11 cellular contexts compared by ENCODE assay signal in genomic region chr4:101192244-101192643, GRCh38.
A peak's percentile ranks its signal among the peaks of the same experiment; 100 is the strongest.
DNase-seq lines count a peak whose midpoint lies in the region; ATAC-seq and TF ChIP-seq lines count a peak whose summit lies in the region.
"Had no signal": no experiment of that assay in that cellular context is flagged by ENCODE, and none has a peak within 500 bp of the region (broad histone marks: within the 10 kb centered on the region; RNA-seq: fewer than 3 reads in every experiment).

No MANE protein-coding gene starts in this region.

- H3K79me2 ChIP-seq in fibroblast of lung (ENCODE audit: control insufficient read depth, insufficient read depth, low read length) (peaks cover 5% of the 10 kb centered on the region), smooth muscle cell (ENCODE audit: low read depth) (peaks cover 71% of the 10 kb centered on the region), PC-3 (ENCODE audit: low read length) (no peaks in the 10 kb centered on the region)

- H3K9ac ChIP-seq in fibroblast of lung (ENCODE audit: insufficient read depth, low read length) (no peak overlapping the region), smooth muscle cell (ENCODE audit: low read depth) (no peak overlapping the region), PC-3 (ENCODE audit: low read length) (no peak overlapping the region)

- TF ChIP-seq CTCF in fibroblast of lung (conservative IDR thresholded peaks at IDR 0.05 in 1 of 2, IDR thresholded peaks at IDR 0.05 in 1 of 2; ENCODE audit: low read depth in 1 of 2, low read length in 2 of 2) = no peak
- TF ChIP-seq CTCF in smooth muscle cell (IDR thresholded peaks at IDR 0.05; ENCODE audit: borderline replicate concordance, insufficient read depth, poor library complexity, severe bottlenecking) = no peak
- TF ChIP-seq CTCF in PC-3 (conservative IDR thresholded peaks at IDR 0.05; ENCODE audit: low read depth, low read length) = no peak

- no peak overlapping the region for H3K4me3 ChIP-seq in fibroblast of lung (replicated peaks in 1 of 4; ENCODE audit: control extremely low read depth in 1 of 4, insufficient read depth in 1 of 4, low read depth in 3 of 4, low read length in 4 of 4)
- no peak overlapping the region for H3K4me3 ChIP-seq in smooth muscle cell
- H3K4me3 ChIP-seq in MG63 = no peak overlapping the region
- no peak overlapping the region for H3K4me3 ChIP-seq in PC-3 (ENCODE audit: low read length)

- no peaks in the 10 kb centered on the region for H3K9me2 ChIP-seq in PC-3 (replicated peaks; ENCODE audit: low read length)

- no peaks in the 10 kb centered on the region for H3K36me3 ChIP-seq in fibroblast of lung (ENCODE audit: control insufficient read depth, insufficient read depth, low read length)
- H3K36me3 ChIP-seq in smooth muscle cell (ENCODE audit: low read depth) = no peaks in the 10 kb centered on the region
- H3K36me3 ChIP-seq in MG63 = no peaks in the 10 kb centered on the region
- no peaks in the 10 kb centered on the region for H3K36me3 ChIP-seq in PC-3 (ENCODE audit: low read depth, low read length)

- CTCF ChIA-PET in PC-3 (lab: Charles Lee) = no interaction called here

- H3K4me1 ChIP-seq in fibroblast of lung (ENCODE audit: control insufficient read depth, extremely low read depth, insufficient read depth, low read length) = peaks cover 7% of the 10 kb centered on the region
- peaks cover 8% of the 10 kb centered on the region for H3K4me1 ChIP-seq in smooth muscle cell (ENCODE audit: low read depth)
- H3K4me1 ChIP-seq in PC-3 (ENCODE audit: insufficient read depth, low read length) = peaks cover 10% of the 10 kb centered on the region

- POLR2A ChIA-PET in PC-3 (lab: Charles Lee; ENCODE audit: unreplicated experiment) = no interaction called here

- DNase-seq in fibroblast of lung (ENCODE audit: low read depth in 2 of 2) = no peak
- no peak for DNase-seq in smooth muscle cell (lab: John Stamatoyannopoulos, UW; ENCODE audit: unreplicated experiment)
- DNase-seq in stimulated activated CD8-positive, alpha-beta memory T cell treated with anti-CD3 and anti-CD28 coated beads, Interleukin-4, amount 100 ng/mL, for 48 hours = no peak
- no peak for DNase-seq in MG63
- no peak for DNase-seq in PC-3
- no peak for DNase-seq in NAMALWA (ENCODE audit: low spot score)
- DNase-seq: cortex of kidney; NCI-H2227 treated with DMSO at 0.1 percent for 48 hours; stimulated activated naive CD4-positive, alpha-beta T cell treated with Interleukin-2 at 50 U/mL for 16 hours had no signal

- H4K20me1 ChIP-seq in fibroblast of lung (ENCODE audit: control insufficient read depth, extremely low read depth, insufficient read depth, low read length) (no peaks in the 10 kb centered on the region), smooth muscle cell (ENCODE audit: low read depth) (peaks cover 44% of the 10 kb centered on the region), PC-3 (ENCODE audit: low read length) (no peaks in the 10 kb centered on the region)

- BruUV-seq in PC-3 (replicated peaks; lab: Mats Ljungman, UMichigan) = no TSS peak

- peak; percentile 94 for ATAC-seq in GM19395 (IDR thresholded peaks at IDR 0.05; ENCODE audit: unreplicated experiment)
- ATAC-seq in HG03457 (IDR thresholded peaks at IDR 0.05; ENCODE audit: unreplicated experiment) = peak; percentile 95
- no peak for ATAC-seq in PC-3

- H2AFZ ChIP-seq in fibroblast of lung (ENCODE audit: low read length) (no peak overlapping the region), smooth muscle cell (ENCODE audit: low read depth) (no peak overlapping the region), PC-3 (ENCODE audit: low read length) (no peak overlapping the region)

- no peaks in the 10 kb centered on the region for H3K9me3 ChIP-seq in fibroblast of lung (ENCODE audit: control insufficient read depth, insufficient read depth, low read depth, low read length)
- no peaks in the 10 kb centered on the region for H3K9me3 ChIP-seq in smooth muscle cell (replicated peaks; ENCODE audit: low read depth)
- H3K9me3 ChIP-seq in MG63 = no peaks in the 10 kb centered on the region
- H3K9me3 ChIP-seq in PC-3 (ENCODE audit: low read length) = no peaks in the 10 kb centered on the region

- H3F3A ChIP-seq in smooth muscle cell (ENCODE audit: low read depth) = peaks cover 4% of the 10 kb centered on the region
- no peaks in the 10 kb centered on the region for H3F3A ChIP-seq in PC-3 (ENCODE audit: low read length, unreplicated experiment)

- intact Hi-C loops in PC-3 (cut with micrococcal nuclease) = no loop called here

- H3K27me3 ChIP-seq in fibroblast of lung (ENCODE audit: control insufficient read depth, insufficient read depth, low read length) (no peaks in the 10 kb centered on the region), smooth muscle cell (ENCODE audit: low read depth) (no peaks in the 10 kb centered on the region), MG63 (no peaks in the 10 kb centered on the region), PC-3 (ENCODE audit: low read length) (no peaks in the 10 kb centered on the region)

- H3K4me2 ChIP-seq in fibroblast of lung (ENCODE audit: extremely low read depth, insufficient read depth, low read length) (no peak overlapping the region), smooth muscle cell (peak overlapping the region; percentile 12), PC-3 (ENCODE audit: low read length) (no peak overlapping the region)

- peak overlapping the region; percentile 49 for H3K27ac ChIP-seq in fibroblast of lung (ENCODE audit: insufficient read depth, low read length)
- peak overlapping the region; percentile 39 for H3K27ac ChIP-seq in smooth muscle cell (ENCODE audit: low read depth)
- H3K27ac ChIP-seq in PC-3 (ENCODE audit: low read length) = no peak overlapping the region
